31 cellular contexts compared by ENCODE assay signal in the genomic region with DNA sequence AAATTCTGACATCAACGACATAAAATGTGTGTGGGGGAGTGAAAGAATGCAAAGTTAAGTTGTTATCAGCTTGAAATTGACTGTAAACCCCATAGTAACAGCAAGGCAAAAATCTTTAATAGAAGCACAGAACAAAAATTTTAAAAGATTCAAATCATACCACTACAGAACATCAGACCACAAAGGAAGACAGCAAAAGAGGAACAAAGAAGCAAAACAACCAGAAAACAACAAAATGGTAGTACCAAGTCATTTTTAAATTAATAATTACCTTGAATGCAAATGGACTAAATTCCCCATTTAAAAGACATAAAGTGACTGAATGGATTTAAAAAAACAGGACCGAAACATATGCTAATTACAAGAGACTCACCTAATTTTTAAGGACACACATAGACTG. TPM values are rescaled to one million over a fixed set of nuclear protein-coding genes. Genes with fewer than 3 reads are reported as not detected.
"Had no signal": no experiment of that assay in that cellular context is flagged by ENCODE, and none has a peak within 500 bp of the region (broad histone marks: within the 10 kb centered on the region; RNA-seq: fewer than 3 reads in every experiment).

No MANE protein-coding gene starts in this region.

- DNase-seq: activated CD4-positive, alpha-beta T cell treated with anti-CD3 and anti-CD28 coated beads for 48 hours; activated CD4-positive, alpha-beta T cell treated with anti-CD3 and anti-CD28 coated beads, Interleukin-2, amount 50 U/mL, for 1 hour; activated CD4-positive, alpha-beta T cell treated with anti-CD3 and anti-CD28 coated beads, Interleukin-2, amount 50 U/mL, for 48 hours; activated CD8-positive, alpha-beta memory T cell treated with anti-CD3 and anti-CD28 coated beads for 24 hours; activated CD8-positive, alpha-beta T cell treated with anti-CD3 and anti-CD28 coated beads for 36 hours; activated effector memory CD4-positive, alpha-beta T cell treated with Interleukin-2 at 50 U/mL for 16 hours; activated gamma-delta T cell treated with Interleukin-2 at 50 U/mL for 16 hours; activated naive CD4-positive, alpha-beta T cell treated with anti-CD3 and anti-CD28 coated beads for 36 hours; activated naive CD8-positive, alpha-beta T cell treated with anti-CD3 and anti-CD28 coated beads, Interleukin-2, amount 10 ng/mL, durations not matched to agents 7 days and 5 days; activated T-cell treated with anti-CD3 and anti-CD28 coated beads, Interleukin-2, amount 50 U/mL, for 4 hours; central memory CD4-positive, alpha-beta T cell; dorsolateral prefrontal cortex; effector memory CD4-positive, alpha-beta T cell; endodermal cell; foreskin fibroblast; head of caudate nucleus; hippocampal formation; T-helper 2 cell had no signal

- H3K4me3 ChIP-seq: ascending aorta, breast epithelium, cardiac muscle cell, coronary artery, dorsolateral prefrontal cortex had no signal

- H3K4me1 Mint-ChIP-seq: activated naive CD8-positive, alpha-beta T cell treated with anti-CD3 and anti-CD28 coated beads, Interleukin-2, amount 10 ng/mL, durations not matched to agents 7 days and 5 days; activated T-helper 17 cell treated with anti-CD3 and anti-CD28 coated beads, Interleukin-2, amount 50 U/mL, for 72 hours; brain; endodermal cell; WTC11 had no signal

- H3K27me3 ChIP-seq: ascending aorta, breast epithelium, cardiac muscle cell, dorsolateral prefrontal cortex had no signal

- ATAC-seq: activated CD8-positive, alpha-beta T cell treated with anti-CD3 and anti-CD28 coated beads for 36 hours; activated naive CD4-positive, alpha-beta T cell treated with anti-CD3 and anti-CD28 coated beads, Interleukin-2, amount 50 U/mL, for 72 hours; activated T-cell treated with anti-CD3 and anti-CD28 coated beads, Interleukin-2, amount 50 U/mL, for 4 hours; activated T-helper 17 cell treated with anti-CD3 and anti-CD28 coated beads, Interleukin-2, amount 50 U/mL, for 72 hours; esophagus mucosa; WTC11 had no signal

- H3K27ac Mint-ChIP-seq: activated CD8-positive, alpha-beta T cell treated with anti-CD3 and anti-CD28 coated beads for 36 hours; activated naive CD4-positive, alpha-beta T cell treated with anti-CD3 and anti-CD28 coated beads for 36 hours; activated naive CD4-positive, alpha-beta T cell treated with anti-CD3 and anti-CD28 coated beads, Interleukin-2, amount 50 U/mL, for 72 hours; activated naive CD8-positive, alpha-beta T cell treated with anti-CD3 and anti-CD28 coated beads, Interleukin-2, amount 10 ng/mL, durations not matched to agents 7 days and 5 days; activated T-helper 17 cell treated with anti-CD3 and anti-CD28 coated beads, Interleukin-2, amount 50 U/mL, for 72 hours; brain; dendritic cell treated with granulocyte-macrophage colony-stimulating factor and Interleukin-4, amounts not matched to agents 40 ng/mL and 50 ng/mL, for 4 days; endodermal cell; WTC11 had no signal

- H3K27me3 Mint-ChIP-seq: activated CD8-positive, alpha-beta T cell treated with anti-CD3 and anti-CD28 coated beads for 36 hours; activated T-helper 17 cell treated with anti-CD3 and anti-CD28 coated beads, Interleukin-2, amount 50 U/mL, for 72 hours; dendritic cell treated with granulocyte-macrophage colony-stimulating factor and Interleukin-4, amounts not matched to agents 40 ng/mL and 50 ng/mL, for 4 days had no signal

- H3K27ac ChIP-seq: ascending aorta, breast epithelium, cardiac muscle cell, coronary artery, dorsolateral prefrontal cortex, VCaP had no signal

- H3K4me3 Mint-ChIP-seq: activated CD8-positive, alpha-beta T cell treated with anti-CD3 and anti-CD28 coated beads for 36 hours; activated naive CD4-positive, alpha-beta T cell treated with anti-CD3 and anti-CD28 coated beads for 36 hours; activated naive CD8-positive, alpha-beta T cell treated with anti-CD3 and anti-CD28 coated beads, Interleukin-2, amount 10 ng/mL, durations not matched to agents 7 days and 5 days; activated T-cell treated with anti-CD3 and anti-CD28 coated beads, Interleukin-2, amount 50 U/mL, for 4 hours; activated T-helper 17 cell treated with anti-CD3 and anti-CD28 coated beads, Interleukin-2, amount 50 U/mL, for 72 hours; brain; dendritic cell treated with granulocyte-macrophage colony-stimulating factor and Interleukin-4, amounts not matched to agents 40 ng/mL and 50 ng/mL, for 4 days; endodermal cell; WTC11 had no signal

- H3K36me3 ChIP-seq: breast epithelium, cardiac muscle cell had no signal

- H3K4me1 ChIP-seq: ascending aorta, breast epithelium had no signal

- FAIRE-seq: frontal cortex, TTC549 had no signal

RNA-seq across cellular contexts. Expression of a gene that starts 31.3 kb away (rescaled TPM):
- total RNA-seq: activated CD8-positive, alpha-beta T cell treated with anti-CD3 and anti-CD28 coated beads for 36 hours; activated naive CD4-positive, alpha-beta T cell treated with anti-CD3 and anti-CD28 coated beads for 36 hours had no signal
